Comparison of ENCODE assay signal across 8 cellular contexts in genomic region chr7:138226001-138226476, GRCh38.
A peak's percentile ranks its signal among the peaks of the same experiment; 100 is the strongest.
DNase-seq lines count a peak whose midpoint lies in the region; TF ChIP-seq lines count a peak whose summit lies in the region.

No MANE protein-coding gene starts in this region.

- H3K27me3 Mint-ChIP-seq in mesothelial cell of epicardium (ENCODE audit: low read depth) = no peaks in the 10 kb centered on the region

- peaks cover 8% of the 10 kb centered on the region for H3K36me3 Mint-ChIP-seq in mesothelial cell of epicardium

- peak overlapping the region; percentile 93 for H3K27ac Mint-ChIP-seq in mesothelial cell of epicardium

- DNase-seq in ELR (ENCODE audit: low read depth) (peak; percentile 53), OCI-M1 (lab: John Stamatoyannopoulos, UW) (peak; percentile 78), dermis microvascular lymphatic vessel endothelial cell (ENCODE audit: low read depth in 2 of 2) (peak; percentile 53 to 70), mesothelial cell of epicardium (ENCODE audit: low spot score in 2 of 2, unreplicated experiment in 2 of 2) (no peak), NCI-H128 (lab: John Stamatoyannopoulos, UW; ENCODE audit: unreplicated experiment) (no peak), T-helper 9 cell (no peak)
- no peak for DNase-seq in activated CD4-positive, alpha-beta T cell treated with anti-CD3 and anti-CD28 coated beads, Interleukin-2, amount 50 U/mL, for 4 hours
- no peak for DNase-seq in activated naive CD4-positive, alpha-beta T cell (lab: John Stamatoyannopoulos, UW)

- peaks cover 32% of the 10 kb centered on the region for H3K9me3 Mint-ChIP-seq in mesothelial cell of epicardium

- H3K4me1 Mint-ChIP-seq in mesothelial cell of epicardium = peaks cover 36% of the 10 kb centered on the region

- H3K4me3 Mint-ChIP-seq in mesothelial cell of epicardium = no peak overlapping the region

- TF ChIP-seq CTCF in mesothelial cell of epicardium (IDR thresholded peaks at IDR 0.05; ENCODE audit: unreplicated experiment) = no peak

Comparison
In these comparisons a context has a peak if more than half of its experiments do, and no peak if none do; other contexts are left out.
1. DNase-seq: peak in ELR (single experiment), OCI-M1 (single experiment) and dermis microvascular lymphatic vessel endothelial cell (2 of 2); none in mesothelial cell of epicardium (0 of 2), activated CD4-positive, alpha-beta T cell treated with anti-CD3 and anti-CD28 coated beads, Interleukin-2, amount 50 U/mL, for 4 hours (0 of 2), NCI-H128 (single experiment), T-helper 9 cell (single experiment) and activated naive CD4-positive, alpha-beta T cell (0 of 4).